Comparison of ENCODE assay signal across 2 cellular contexts in the genomic region with DNA sequence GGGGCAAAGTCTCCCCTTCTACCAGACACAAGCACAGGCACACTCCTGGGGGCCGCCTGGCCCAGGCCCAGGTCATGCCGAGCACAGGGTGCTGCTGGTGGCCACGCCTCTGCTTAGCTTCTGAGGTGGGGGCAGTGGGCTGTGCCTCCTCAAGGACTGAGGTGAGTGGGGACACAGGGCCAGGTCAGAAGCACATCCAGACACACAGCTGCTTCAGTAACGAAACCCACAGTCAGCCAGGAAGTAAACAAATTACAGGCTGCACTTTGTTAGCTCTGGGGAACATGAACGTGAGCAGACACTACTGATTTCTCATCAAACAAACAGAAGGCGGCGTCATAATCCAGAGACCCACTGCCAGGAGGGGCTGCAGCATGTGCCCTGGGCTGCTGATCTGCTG.
TF ChIP-seq lines count a peak whose summit lies in the region.

No MANE protein-coding gene starts in this region.

TF ChIP-seq in SK-N-SH, 30 proteins besides CTCF, POLR2A, EP300 and RAD21 (continued from another document):
- TF ChIP-seq, protein P1, sequence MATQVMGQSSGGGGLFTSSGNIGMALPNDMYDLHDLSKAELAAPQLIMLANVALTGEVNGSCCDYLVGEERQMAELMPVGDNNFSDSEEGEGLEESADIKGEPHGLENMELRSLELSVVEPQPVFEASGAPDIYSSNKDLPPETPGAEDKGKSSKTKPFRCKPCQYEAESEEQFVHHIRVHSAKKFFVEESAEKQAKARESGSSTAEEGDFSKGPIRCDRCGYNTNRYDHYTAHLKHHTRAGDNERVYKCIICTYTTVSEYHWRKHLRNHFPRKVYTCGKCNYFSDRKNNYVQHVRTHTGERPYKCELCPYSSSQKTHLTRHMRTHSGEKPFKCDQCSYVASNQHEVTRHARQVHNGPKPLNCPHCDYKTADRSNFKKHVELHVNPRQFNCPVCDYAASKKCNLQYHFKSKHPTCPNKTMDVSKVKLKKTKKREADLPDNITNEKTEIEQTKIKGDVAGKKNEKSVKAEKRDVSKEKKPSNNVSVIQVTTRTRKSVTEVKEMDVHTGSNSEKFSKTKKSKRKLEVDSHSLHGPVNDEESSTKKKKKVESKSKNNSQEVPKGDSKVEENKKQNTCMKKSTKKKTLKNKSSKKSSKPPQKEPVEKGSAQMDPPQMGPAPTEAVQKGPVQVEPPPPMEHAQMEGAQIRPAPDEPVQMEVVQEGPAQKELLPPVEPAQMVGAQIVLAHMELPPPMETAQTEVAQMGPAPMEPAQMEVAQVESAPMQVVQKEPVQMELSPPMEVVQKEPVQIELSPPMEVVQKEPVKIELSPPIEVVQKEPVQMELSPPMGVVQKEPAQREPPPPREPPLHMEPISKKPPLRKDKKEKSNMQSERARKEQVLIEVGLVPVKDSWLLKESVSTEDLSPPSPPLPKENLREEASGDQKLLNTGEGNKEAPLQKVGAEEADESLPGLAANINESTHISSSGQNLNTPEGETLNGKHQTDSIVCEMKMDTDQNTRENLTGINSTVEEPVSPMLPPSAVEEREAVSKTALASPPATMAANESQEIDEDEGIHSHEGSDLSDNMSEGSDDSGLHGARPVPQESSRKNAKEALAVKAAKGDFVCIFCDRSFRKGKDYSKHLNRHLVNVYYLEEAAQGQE (IDR thresholded peaks at IDR 0.05; ENCODE audit: low read depth, low read length) = no peak
- TF ChIP-seq GABPA (IDR thresholded peaks at IDR 0.05; ENCODE audit: low read depth) = no peak
- TF ChIP-seq SMC3 (IDR thresholded peaks at IDR 0.05; ENCODE audit: low read depth, low read length) = no peak
- TF ChIP-seq, protein P2, sequence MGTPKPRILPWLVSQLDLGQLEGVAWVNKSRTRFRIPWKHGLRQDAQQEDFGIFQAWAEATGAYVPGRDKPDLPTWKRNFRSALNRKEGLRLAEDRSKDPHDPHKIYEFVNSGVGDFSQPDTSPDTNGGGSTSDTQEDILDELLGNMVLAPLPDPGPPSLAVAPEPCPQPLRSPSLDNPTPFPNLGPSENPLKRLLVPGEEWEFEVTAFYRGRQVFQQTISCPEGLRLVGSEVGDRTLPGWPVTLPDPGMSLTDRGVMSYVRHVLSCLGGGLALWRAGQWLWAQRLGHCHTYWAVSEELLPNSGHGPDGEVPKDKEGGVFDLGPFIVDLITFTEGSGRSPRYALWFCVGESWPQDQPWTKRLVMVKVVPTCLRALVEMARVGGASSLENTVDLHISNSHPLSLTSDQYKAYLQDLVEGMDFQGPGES (IDR thresholded peaks at IDR 0.05; ENCODE audit: low read depth, low read length) = no peak
- TF ChIP-seq GATA2 (CRISPR knock-in tag; IDR thresholded peaks at IDR 0.05) = no peak
- no peak for TF ChIP-seq EZH2phosphoT487 (IDR thresholded peaks at IDR 0.05; ENCODE audit: borderline replicate concordance, low read depth)
- TF ChIP-seq, protein P3, sequence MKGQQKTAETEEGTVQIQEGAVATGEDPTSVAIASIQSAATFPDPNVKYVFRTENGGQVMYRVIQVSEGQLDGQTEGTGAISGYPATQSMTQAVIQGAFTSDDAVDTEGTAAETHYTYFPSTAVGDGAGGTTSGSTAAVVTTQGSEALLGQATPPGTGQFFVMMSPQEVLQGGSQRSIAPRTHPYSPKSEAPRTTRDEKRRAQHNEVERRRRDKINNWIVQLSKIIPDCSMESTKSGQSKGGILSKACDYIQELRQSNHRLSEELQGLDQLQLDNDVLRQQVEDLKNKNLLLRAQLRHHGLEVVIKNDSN (IDR thresholded peaks at IDR 0.05; ENCODE audit: borderline replicate concordance, low read depth) = no peak
- no peak for TF ChIP-seq NRF1 (IDR thresholded peaks at IDR 0.05; ENCODE audit: low read depth, low read length)
- TF ChIP-seq FOSL2 (IDR thresholded peaks at IDR 0.05; ENCODE audit: borderline replicate concordance, low read depth) = no peak
- TF ChIP-seq FOXJ3 (CRISPR knock-in tag; IDR thresholded peaks at IDR 0.05) = no peak
- TF ChIP-seq YY1 (IDR thresholded peaks at IDR 0.05; ENCODE audit: low read depth) = no peak
- TF ChIP-seq TEAD4 (IDR thresholded peaks at IDR 0.05; ENCODE audit: borderline replicate concordance, insufficient read depth) = no peak

TF ChIP-seq in SK-N-SH treated with all-trans-retinoic acid at 6 μM for 48 hours, 23 proteins besides CTCF, POLR2A, EP300 and RAD21 (continued from another document):
- TF ChIP-seq, protein P4, sequence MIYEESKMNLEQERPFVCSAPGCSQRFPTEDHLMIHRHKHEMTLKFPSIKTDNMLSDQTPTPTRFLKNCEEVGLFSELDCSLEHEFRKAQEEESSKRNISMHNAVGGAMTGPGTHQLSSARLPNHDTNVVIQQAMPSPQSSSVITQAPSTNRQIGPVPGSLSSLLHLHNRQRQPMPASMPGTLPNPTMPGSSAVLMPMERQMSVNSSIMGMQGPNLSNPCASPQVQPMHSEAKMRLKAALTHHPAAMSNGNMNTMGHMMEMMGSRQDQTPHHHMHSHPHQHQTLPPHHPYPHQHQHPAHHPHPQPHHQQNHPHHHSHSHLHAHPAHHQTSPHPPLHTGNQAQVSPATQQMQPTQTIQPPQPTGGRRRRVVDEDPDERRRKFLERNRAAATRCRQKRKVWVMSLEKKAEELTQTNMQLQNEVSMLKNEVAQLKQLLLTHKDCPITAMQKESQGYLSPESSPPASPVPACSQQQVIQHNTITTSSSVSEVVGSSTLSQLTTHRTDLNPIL (CRISPR knock-in tag; IDR thresholded peaks at IDR 0.05; ENCODE audit: low read depth) = no peak
- TF ChIP-seq, protein P5, sequence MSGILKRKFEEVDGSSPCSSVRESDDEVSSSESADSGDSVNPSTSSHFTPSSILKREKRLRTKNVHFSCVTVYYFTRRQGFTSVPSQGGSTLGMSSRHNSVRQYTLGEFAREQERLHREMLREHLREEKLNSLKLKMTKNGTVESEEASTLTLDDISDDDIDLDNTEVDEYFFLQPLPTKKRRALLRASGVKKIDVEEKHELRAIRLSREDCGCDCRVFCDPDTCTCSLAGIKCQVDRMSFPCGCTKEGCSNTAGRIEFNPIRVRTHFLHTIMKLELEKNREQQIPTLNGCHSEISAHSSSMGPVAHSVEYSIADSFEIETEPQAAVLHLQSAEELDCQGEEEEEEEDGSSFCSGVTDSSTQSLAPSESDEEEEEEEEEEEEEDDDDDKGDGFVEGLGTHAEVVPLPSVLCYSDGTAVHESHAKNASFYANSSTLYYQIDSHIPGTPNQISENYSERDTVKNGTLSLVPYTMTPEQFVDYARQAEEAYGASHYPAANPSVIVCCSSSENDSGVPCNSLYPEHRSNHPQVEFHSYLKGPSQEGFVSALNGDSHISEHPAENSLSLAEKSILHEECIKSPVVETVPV (CRISPR knock-in tag; IDR thresholded peaks at IDR 0.05) = no peak
- TF ChIP-seq RARB (CRISPR knock-in tag; IDR thresholded peaks at IDR 0.05) (no peak), SNAI2 (CRISPR knock-in tag; IDR thresholded peaks at IDR 0.05) (no peak), ZC3H10 (CRISPR knock-in tag; IDR thresholded peaks at IDR 0.05) (no peak)
- TF ChIP-seq, protein P6, sequence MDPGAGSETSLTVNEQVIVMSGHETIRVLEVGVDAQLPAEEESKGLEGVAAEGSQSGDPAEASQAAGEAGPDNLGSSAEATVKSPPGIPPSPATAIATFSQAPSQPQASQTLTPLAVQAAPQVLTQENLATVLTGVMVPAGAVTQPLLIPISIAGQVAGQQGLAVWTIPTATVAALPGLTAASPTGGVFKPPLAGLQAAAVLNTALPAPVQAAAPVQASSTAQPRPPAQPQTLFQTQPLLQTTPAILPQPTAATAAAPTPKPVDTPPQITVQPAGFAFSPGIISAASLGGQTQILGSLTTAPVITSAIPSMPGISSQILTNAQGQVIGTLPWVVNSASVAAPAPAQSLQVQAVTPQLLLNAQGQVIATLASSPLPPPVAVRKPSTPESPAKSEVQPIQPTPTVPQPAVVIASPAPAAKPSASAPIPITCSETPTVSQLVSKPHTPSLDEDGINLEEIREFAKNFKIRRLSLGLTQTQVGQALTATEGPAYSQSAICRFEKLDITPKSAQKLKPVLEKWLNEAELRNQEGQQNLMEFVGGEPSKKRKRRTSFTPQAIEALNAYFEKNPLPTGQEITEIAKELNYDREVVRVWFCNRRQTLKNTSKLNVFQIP (CRISPR knock-in tag; IDR thresholded peaks at IDR 0.05; ENCODE audit: borderline replicate concordance, low read depth) = no peak
